9 cellular contexts compared by ENCODE assay signal in the genomic region with DNA sequence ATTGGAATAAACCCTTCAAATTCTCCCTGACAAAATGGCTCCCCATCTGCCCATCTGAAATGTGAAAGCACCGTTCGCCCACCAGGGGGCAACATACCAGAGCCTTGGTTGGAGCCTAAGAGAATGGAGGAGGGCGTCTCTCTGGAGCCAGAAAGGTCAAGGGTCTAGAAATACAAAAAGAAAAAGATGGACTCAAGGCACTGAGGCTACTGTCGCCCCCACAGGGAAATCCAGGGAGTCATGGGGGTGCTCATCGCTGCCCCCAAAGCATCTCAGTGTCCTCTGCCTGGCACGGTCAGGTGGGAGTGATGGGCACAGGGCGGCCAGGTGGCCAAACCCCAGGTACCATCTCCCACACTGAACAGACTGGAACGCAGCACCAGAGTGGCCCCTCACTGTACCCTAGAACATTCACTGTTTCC.
DNase-seq lines count a peak whose midpoint lies in the region; ATAC-seq and TF ChIP-seq lines count a peak whose summit lies in the region.
"Had no signal": no experiment of that assay in that cellular context is flagged by ENCODE, and none has a peak within 500 bp of the region (broad histone marks: within the 10 kb centered on the region; RNA-seq: fewer than 3 reads in every experiment).

No MANE protein-coding gene starts in this region.

- no peak overlapping the region for H3K27ac ChIP-seq in dorsolateral prefrontal cortex

- no peak overlapping the region for H3K4me3 ChIP-seq in dorsolateral prefrontal cortex

- peaks cover 69% of the 10 kb centered on the region for H3K36me3 Mint-ChIP-seq in osteocyte (ENCODE audit: unreplicated experiment)

- no peak overlapping the region for H3K27ac Mint-ChIP-seq in osteocyte (ENCODE audit: unreplicated experiment)
- H3K27ac Mint-ChIP-seq: T-helper 1 cell treated with Interleukin-12 subunit alpha and Interleukin-12 subunit beta and Interleukin-4 antibody, amounts not matched to agents 30 μg/mL and 1 μg/mL, for 36 hours had no signal

- intact Hi-C loops in dorsolateral prefrontal cortex (cut with DNase I), result no loop called here
- intact Hi-C loops in Right ventricle myocardium superior (cut with DNase I), result no loop called here

- ATAC-seq in GM21390 (IDR thresholded peaks at IDR 0.05; ENCODE audit: unreplicated experiment) (no peak), Right ventricle myocardium superior (ENCODE audit: poor library complexity) (no peak), GM18858 (IDR thresholded peaks at IDR 0.05; ENCODE audit: unreplicated experiment) (no peak)

- no peak overlapping the region for H3K4me3 Mint-ChIP-seq in osteocyte (ENCODE audit: unreplicated experiment)
- H3K4me3 Mint-ChIP-seq: T-helper 1 cell treated with Interleukin-12 subunit alpha and Interleukin-12 subunit beta and Interleukin-4 antibody, amounts not matched to agents 30 μg/mL and 1 μg/mL, for 36 hours had no signal

- no peaks in the 10 kb centered on the region for H3K27me3 Mint-ChIP-seq in osteocyte (ENCODE audit: unreplicated experiment)

- DNase-seq in DMS114 treated with DMSO at 0.1 percent for 48 hours (lab: John Stamatoyannopoulos, UW; ENCODE audit: unreplicated experiment) (peak; percentile 19), HuH-7.5 (ENCODE audit: low spot score) (peak; percentile 93), dorsolateral prefrontal cortex (peak in 1 of 10 donors; percentile 28), osteocyte (ENCODE audit: extremely low spot score, unreplicated experiment) (no peak), Right ventricle myocardium superior (no peak)
- DNase-seq in activated CD4-positive, CD25-positive, alpha-beta regulatory T cell treated with anti-CD3 and anti-CD28 coated beads, Interleukin-2, amount 50 U/mL, for 72 hours, result peak; percentile 52

- peak in 52 of 56 donors; percentile 8 to 61 (median 42) for TF ChIP-seq CTCF in dorsolateral prefrontal cortex (IDR thresholded peaks at IDR 0.05 in 54 of 56, conservative IDR thresholded peaks at IDR 0.05 in 2 of 56; ENCODE audit: low read depth in 1 of 56, partially characterized antibody in 56 of 56)
- TF ChIP-seq CTCF in osteocyte (IDR thresholded peaks at IDR 0.05), result peak; percentile 62

- no peaks in the 10 kb centered on the region for H3K9me3 Mint-ChIP-seq in osteocyte (ENCODE audit: unreplicated experiment)
- H3K9me3 Mint-ChIP-seq: T-helper 1 cell treated with Interleukin-12 subunit alpha and Interleukin-12 subunit beta and Interleukin-4 antibody, amounts not matched to agents 30 μg/mL and 1 μg/mL, for 36 hours had no signal

- peaks cover 3% of the 10 kb centered on the region for H3K4me1 Mint-ChIP-seq in osteocyte (ENCODE audit: unreplicated experiment)

- no peaks in the 10 kb centered on the region for H3K27me3 ChIP-seq in dorsolateral prefrontal cortex

Comparison
In these comparisons a context has a peak if more than half of its experiments do, and no peak if none do; other contexts are left out.
1. DNase-seq: peak in DMS114 treated with DMSO at 0.1 percent for 48 hours (single experiment), HuH-7.5 (single experiment) and activated CD4-positive, CD25-positive, alpha-beta regulatory T cell treated with anti-CD3 and anti-CD28 coated beads, Interleukin-2, amount 50 U/mL, for 72 hours (single experiment); none in osteocyte (single experiment) and Right ventricle myocardium superior (single experiment).